19 cellular contexts compared by ENCODE assay signal in genomic region chrX:54087661-54088060, GRCh38. TPM values are rescaled to one million over a fixed set of nuclear protein-coding genes. Genes with fewer than 3 reads are reported as not detected.
DNase-seq lines count a peak whose midpoint lies in the region; ATAC-seq and TF ChIP-seq lines count a peak whose summit lies in the region.
"Had no signal": no experiment of that assay in that cellular context is flagged by ENCODE, and none has a peak within 500 bp of the region (broad histone marks: within the 10 kb centered on the region; RNA-seq: fewer than 3 reads in every experiment).

No MANE protein-coding gene starts in this region.

- no peaks in the 10 kb centered on the region for H3K9me3 ChIP-seq in BE2C
- H3K9me3 ChIP-seq: BLaER1 had no signal

- H3K27me3 ChIP-seq in BE2C, result no peaks in the 10 kb centered on the region

- H3K4me1 ChIP-seq in BE2C, result no peaks in the 10 kb centered on the region
- H3K4me1 ChIP-seq: BLaER1 had no signal

- H3K36me3 ChIP-seq in BE2C, result no peaks in the 10 kb centered on the region

- TF ChIP-seq CTCF in BE2C (IDR thresholded peaks at IDR 0.05; ENCODE audit: low read depth, low read length), result no peak

- ATAC-seq in activated CD4-positive, CD25-positive, alpha-beta regulatory T cell treated with anti-CD3 and anti-CD28 coated beads, Interleukin-2, amount 50 U/mL, for 24 hours, result no peak
- ATAC-seq in GM19395 (IDR thresholded peaks at IDR 0.05; ENCODE audit: unreplicated experiment) (no peak), HG03135 (IDR thresholded peaks at IDR 0.05; ENCODE audit: unreplicated experiment) (no peak)
- ATAC-seq: Right ventricle myocardium inferior had no signal

- H3K4me3 ChIP-seq in BE2C (ENCODE audit: low read depth, low read length), result no peak overlapping the region
- H3K4me3 ChIP-seq: BLaER1 had no signal

- DNase-seq in BE2C, result peak; percentile 67
- DNase-seq in LHCN-M2 (ENCODE audit: low read depth), result peak; percentile 20
- DNase-seq in SK-N-DZ (ENCODE audit: low spot score), result peak; percentile 64
- peak; percentile 46 for DNase-seq in islet precursor cell
- DNase-seq in middle frontal gyrus (ENCODE audit: extremely low spot score, low spot score), result no peak
- DNase-seq: Calu3; Karpas-422; NCI-H1105 treated with DMSO at 0.1 percent for 48 hours; NCI-H1694 treated with DMSO at 0.1 percent for 48 hours; NCI-H2107; NCI-H2227 treated with DMSO at 0.1 percent for 48 hours; NCI-H510A treated with DMSO at 0.1 percent for 48 hours; NK-92 treated with Interleukin-12 subunit alpha and Interleukin-12 subunit beta, amount 100 ng/mL, for 24 hours; SW 1271 had no signal

RNA-seq across cellular contexts. Expression of gene PHF8, which starts 43.4 kb away (rescaled TPM):
- 20.4 TPM for polyA plus RNA-seq in BE2C (2012; ENCODE audit: insufficient read depth, insufficient read length, low read depth)
- 7.6 and 10.1 TPM in 2 replicates for total RNA-seq in LHCN-M2 (2014; rRNA removed)
- polyA plus RNA-seq in LHCN-M2 (2012), result 5.2 TPM
- 13.9 and 18.2 TPM in 2 replicates for polyA plus RNA-seq in SK-N-DZ (2014; cell fraction: cytosol; rRNA removed)
- 12.8 and 64.0 TPM in 2 replicates for polyA plus RNA-seq in SK-N-DZ (2014; cell fraction: nucleus; rRNA removed)
